Comparison of ENCODE assay signal across 10 cellular contexts in genomic region chr4:110620352-110621327, GRCh38. TPM values are rescaled to one million over a fixed set of nuclear protein-coding genes. Genes with fewer than 3 reads are reported as not detected.
A peak's percentile ranks its signal among the peaks of the same experiment; 100 is the strongest.
DNase-seq lines count a peak whose midpoint lies in the region; ATAC-seq, FAIRE-seq and TF ChIP-seq lines count a peak whose summit lies in the region.
"Had no signal": no experiment of that assay in that cellular context is flagged by ENCODE, and none has a peak within 500 bp of the region (broad histone marks: within the 10 kb centered on the region; RNA-seq: fewer than 3 reads in every experiment).

No MANE protein-coding gene starts in this region.

- no peak for TF ChIP-seq POLR2A in tibial nerve (IDR thresholded peaks at IDR 0.05)

- intact Hi-C loops in activated naive CD4-positive, alpha-beta T cell treated with anti-CD3 and anti-CD28 coated beads for 36 hours (cut with micrococcal nuclease), result loop anchor here (5.0 kb wide), 1 partner anchor 1892 kb away; no protein-coding TSS in a partner anchor
- intact Hi-C loops in ascending aorta (cut with DNase I), result no loop called here
- intact Hi-C loops in kidney (cut with DNase I), result no loop called here

- H3K27ac ChIP-seq in ascending aorta (no peak overlapping the region), kidney (ENCODE audit: low read depth in 2 of 2, low read length in 2 of 2) (no peak overlapping the region), tibial nerve (no peak overlapping the region)

- CTCF ChIA-PET in activated naive CD4-positive, alpha-beta T cell treated with anti-CD3 and anti-CD28 coated beads for 36 hours (lab: Charles Lee), result interaction anchor here (0.6 to 1.1 kb wide), 3 partner anchors 102 to 1979 kb away, joined by 3 to 4 read pairs (median 3); no protein-coding TSS in a partner anchor

- peak overlapping the region; percentile 42 for H3K4me3 Mint-ChIP-seq in activated naive CD4-positive, alpha-beta T cell treated with anti-CD3 and anti-CD28 coated beads for 36 hours

- H3K36me3 ChIP-seq in ascending aorta (no peaks in the 10 kb centered on the region), kidney (ENCODE audit: control insufficient read depth in 1 of 2, insufficient read depth in 2 of 2, low read length in 2 of 2) (no peaks in the 10 kb centered on the region), tibial nerve (no peaks in the 10 kb centered on the region)

- no peak for TF ChIP-seq CTCF in ascending aorta (IDR thresholded peaks at IDR 0.05)
- no peak for TF ChIP-seq CTCF in kidney (IDR thresholded peaks at IDR 0.05; ENCODE audit: borderline replicate concordance, extremely low read depth, insufficient read depth)
- no peak for TF ChIP-seq CTCF in tibial nerve (IDR thresholded peaks at IDR 0.05)

- peaks cover 3 to 5% of the 10 kb centered on the region in 2 donors for H3K4me1 ChIP-seq in ascending aorta
- peaks cover 0 to 15% of the 10 kb centered on the region in 2 donors for H3K4me1 ChIP-seq in kidney (ENCODE audit: control insufficient read depth in 1 of 2, insufficient read depth in 1 of 2, low read depth in 1 of 2, low read length in 2 of 2)
- H3K4me1 ChIP-seq in tibial nerve, result peaks cover 0 to 57% (median 23%) of the 10 kb centered on the region in 4 donors

- FAIRE-seq in kidney (lab: Jason Lieb, UNC), result no peak

- TF ChIP-seq EP300 in tibial nerve (IDR thresholded peaks at IDR 0.05), result no peak

- H3K4me3 ChIP-seq in ascending aorta (peak overlapping the region; percentile 54 to 58), kidney (ENCODE audit: low read length in 2 of 2) (no peak overlapping the region), tibial nerve (peak overlapping the region in 3 of 4 donors; percentile 3 to 48 (median 33))

- H3K9me3 ChIP-seq in ascending aorta (no peaks in the 10 kb centered on the region), kidney (ENCODE audit: control insufficient read depth in 1 of 2, low read length in 2 of 2) (no peaks in the 10 kb centered on the region), tibial nerve (peaks cover 0 to 14% (median 0%) of the 10 kb centered on the region in 4 donors)

- WGBS in tibial nerve, 2 donors, result 16 to 20% methylated on average over 40 to 43 of the region's 43 CpGs

- peaks cover 55% of the 10 kb centered on the region for H3K27me3 ChIP-seq in ascending aorta
- H3K27me3 ChIP-seq in tibial nerve, result peaks cover 4 to 100% of the 10 kb centered on the region in 2 donors

- no peak overlapping the region for H3K9ac ChIP-seq in kidney (ENCODE audit: low read length in 2 of 2)

- H3K27me3 Mint-ChIP-seq in activated naive CD4-positive, alpha-beta T cell treated with anti-CD3 and anti-CD28 coated beads for 36 hours (ENCODE audit: low read depth), result peaks cover 90% of the 10 kb centered on the region

- H3K27ac Mint-ChIP-seq in activated naive CD4-positive, alpha-beta T cell treated with anti-CD3 and anti-CD28 coated beads for 36 hours, result no peak overlapping the region

- H3K9me3 Mint-ChIP-seq in activated naive CD4-positive, alpha-beta T cell treated with anti-CD3 and anti-CD28 coated beads for 36 hours, result peaks cover 3% of the 10 kb centered on the region

- ATAC-seq in HG02623 (IDR thresholded peaks at IDR 0.05; ENCODE audit: unreplicated experiment), result no peak

- peaks cover 9% of the 10 kb centered on the region for H3K36me3 Mint-ChIP-seq in activated naive CD4-positive, alpha-beta T cell treated with anti-CD3 and anti-CD28 coated beads for 36 hours (ENCODE audit: low read depth)

- peak; percentile 43 for DNase-seq in activated naive CD4-positive, alpha-beta T cell treated with anti-CD3 and anti-CD28 coated beads for 36 hours
- DNase-seq in activated naive CD4-positive, alpha-beta T cell (lab: John Stamatoyannopoulos, UW), result no peak
- DNase-seq in ascending aorta (ENCODE audit: low spot score in 2 of 2) (no peak), kidney (peak; percentile 66), tibial nerve (ENCODE audit: low spot score in 2 of 2) (no peak), D341Med (ENCODE audit: low spot score) (no peak), SKM-1 treated with dmso at 0.1 percent for 144 hours (lab: John Stamatoyannopoulos, UW; ENCODE audit: unreplicated experiment) (no peak)
- DNase-seq: DMS79 treated with DMSO at 0.1 percent for 48 hours had no signal

- peaks cover 42% of the 10 kb centered on the region for H3K4me1 Mint-ChIP-seq in activated naive CD4-positive, alpha-beta T cell treated with anti-CD3 and anti-CD28 coated beads for 36 hours (ENCODE audit: low read depth)

RNA-seq across cellular contexts. Expression of gene PITX2, which starts 2.2 kb away (rescaled TPM):
- not detected for total RNA-seq in activated naive CD4-positive, alpha-beta T cell treated with anti-CD3 and anti-CD28 coated beads for 36 hours
- not detected for total RNA-seq in ascending aorta
- 3.2 TPM for total RNA-seq in kidney
- 0.71 TPM for polyA plus RNA-seq in kidney (ENCODE audit: insufficient read depth, low read depth, low replicate concordance)
- not detected for total RNA-seq in tibial nerve
- total RNA-seq: dermis microvascular lymphatic vessel endothelial cell had no signal

Comparison
In these comparisons a context has a peak if more than half of its experiments do, and no peak if none do; other contexts are left out.
1. DNase-seq: peak in activated naive CD4-positive, alpha-beta T cell treated with anti-CD3 and anti-CD28 coated beads for 36 hours (single experiment) and kidney (single experiment); none in activated naive CD4-positive, alpha-beta T cell (0 of 4), ascending aorta (0 of 2), tibial nerve (0 of 2), D341Med (single experiment) and SKM-1 treated with dmso at 0.1 percent for 144 hours (single experiment).
2. H3K4me3 ChIP-seq: peak in ascending aorta (2 of 2) and tibial nerve (3 of 4); none in kidney (0 of 2).